ENCODE assay signal across 20 cellular contexts in the genomic region with DNA sequence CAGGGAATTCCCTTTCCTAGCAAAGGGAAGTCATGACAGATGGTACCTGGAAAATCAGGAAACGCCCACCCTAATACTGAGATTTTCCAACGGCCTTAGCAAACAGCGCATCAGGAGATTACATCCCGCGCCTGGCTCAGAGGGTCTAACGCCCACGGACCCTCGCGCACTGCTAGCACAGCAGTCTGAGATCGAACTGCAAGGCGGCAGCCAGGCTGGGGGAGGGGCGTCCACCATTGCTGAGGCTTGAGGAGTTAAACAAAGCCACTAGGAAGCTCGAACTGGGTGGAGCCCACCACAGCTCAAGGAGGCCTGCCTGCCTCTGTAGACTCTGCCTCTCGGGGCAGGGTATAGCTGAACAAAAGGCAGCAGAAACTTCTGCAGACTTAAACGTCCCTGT.
A peak's percentile ranks its signal among the peaks of the same experiment; 100 is the strongest.
DNase-seq lines count a peak whose midpoint lies in the region; TF ChIP-seq lines count a peak whose summit lies in the region.
"Had no signal": no experiment of that assay in that cellular context is flagged by ENCODE, and none has a peak within 500 bp of the region (broad histone marks: within the 10 kb centered on the region; RNA-seq: fewer than 3 reads in every experiment).

No MANE protein-coding gene starts in this region.

- no peak overlapping the region for H3K4me3 Mint-ChIP-seq in neural progenitor cell
- H3K4me3 Mint-ChIP-seq: CD14-positive monocyte; CD4-positive, alpha-beta memory T cell; CD4-positive, CD25-positive, alpha-beta regulatory T cell; CD8-positive, alpha-beta memory T cell had no signal

- H3K27ac ChIP-seq in WERI-Rb-1 (no peak overlapping the region), neural progenitor cell (no peak overlapping the region)
- H3K27ac ChIP-seq: BLaER1 had no signal

- no peaks in the 10 kb centered on the region for H3K4me1 Mint-ChIP-seq in neural progenitor cell
- H3K4me1 Mint-ChIP-seq: CD14-positive monocyte; CD4-positive, alpha-beta memory T cell; CD4-positive, CD25-positive, alpha-beta regulatory T cell; CD8-positive, alpha-beta memory T cell had no signal

- H3K79me2 ChIP-seq in neural progenitor cell (ENCODE audit: low read depth): no peaks in the 10 kb centered on the region

- H3K4me3 ChIP-seq in WERI-Rb-1 (ENCODE audit: low read depth, low read length) (no peak overlapping the region), neural progenitor cell (no peak overlapping the region)
- H3K4me3 ChIP-seq: BLaER1, GM12878 had no signal

- TF ChIP-seq CTCF in WERI-Rb-1 (IDR thresholded peaks at IDR 0.05; ENCODE audit: low read depth, low read length) (no peak), neural progenitor cell (IDR thresholded peaks at IDR 0.05) (no peak)

- H3K9me3 ChIP-seq in WERI-Rb-1 (ENCODE audit: severe bottlenecking) (no peaks in the 10 kb centered on the region), neural progenitor cell (ENCODE audit: low read depth) (no peaks in the 10 kb centered on the region)
- H3K9me3 ChIP-seq: BE2C, BLaER1 had no signal

- H3K4me2 ChIP-seq in neural progenitor cell: no peak overlapping the region
- H3K4me2 ChIP-seq: BLaER1 had no signal

- peaks cover 4% of the 10 kb centered on the region for H3K9me3 Mint-ChIP-seq in neural progenitor cell

- H3F3A ChIP-seq in neural progenitor cell (ENCODE audit: low read depth): no peaks in the 10 kb centered on the region

- no peak overlapping the region for H3K27ac Mint-ChIP-seq in neural progenitor cell
- H3K27ac Mint-ChIP-seq: CD14-positive monocyte; CD4-positive, alpha-beta memory T cell; CD4-positive, CD25-positive, alpha-beta regulatory T cell; CD8-positive, alpha-beta memory T cell had no signal

- no peaks in the 10 kb centered on the region for H3K4me1 ChIP-seq in neural progenitor cell
- H3K4me1 ChIP-seq: BE2C, BLaER1 had no signal

- H3K36me3 ChIP-seq in WERI-Rb-1 (no peaks in the 10 kb centered on the region), neural progenitor cell (no peaks in the 10 kb centered on the region)
- H3K36me3 ChIP-seq: BE2C, BLaER1 had no signal

- H2AFZ ChIP-seq in neural progenitor cell (replicated peaks): peak overlapping the region; percentile 26

- H3K9ac ChIP-seq in neural progenitor cell: no peak overlapping the region
- H3K9ac ChIP-seq: BLaER1 had no signal

- H4K20me1 ChIP-seq in neural progenitor cell (ENCODE audit: low read depth): no peaks in the 10 kb centered on the region
- H4K20me1 ChIP-seq: BLaER1 had no signal

- no peaks in the 10 kb centered on the region for H3K36me3 Mint-ChIP-seq in neural progenitor cell
- H3K36me3 Mint-ChIP-seq: CD14-positive monocyte; CD4-positive, alpha-beta memory T cell; CD4-positive, CD25-positive, alpha-beta regulatory T cell; CD8-positive, alpha-beta memory T cell had no signal

- DNase-seq in ELF-1 (ENCODE audit: low read depth, low spot score) (peak; percentile 5), WERI-Rb-1 (peak; percentile 7), neural progenitor cell (ENCODE audit: low spot score) (no peak), DMS153 treated with DMSO at 0.1 percent for 48 hours (lab: John Stamatoyannopoulos, UW; ENCODE audit: unreplicated experiment) (no peak), iPS-NIHi11 (ENCODE audit: low spot score) (no peak)
- DNase-seq: 8988T; ACHN; BE2C; C1 segment of cervical spinal cord; CD4-positive, alpha-beta memory T cell; CD4-positive, CD25-positive, alpha-beta regulatory T cell; CD8-positive, alpha-beta memory T cell; COR-L47; DMS 273 treated with DMSO at 0.1 percent for 48 hours; DMS153; DMS79 treated with DMSO at 0.1 percent for 48 hours; GDM1 had no signal

- H3K27me3 ChIP-seq in WERI-Rb-1 (ENCODE audit: insufficient read depth, low read depth, severe bottlenecking) (peaks cover 13% of the 10 kb centered on the region), neural progenitor cell (no peaks in the 10 kb centered on the region)
- H3K27me3 ChIP-seq: BE2C had no signal

- no peaks in the 10 kb centered on the region for H3K27me3 Mint-ChIP-seq in neural progenitor cell (ENCODE audit: insufficient read depth, low read depth)
- H3K27me3 Mint-ChIP-seq: CD4-positive, alpha-beta memory T cell; CD4-positive, CD25-positive, alpha-beta regulatory T cell had no signal

Comparison
In these comparisons a context has a peak if more than half of its experiments do, and no peak if none do; other contexts are left out.
1. DNase-seq: peak in ELF-1 (single experiment) and WERI-Rb-1 (single experiment); none in neural progenitor cell (single experiment), DMS153 treated with DMSO at 0.1 percent for 48 hours (single experiment) and iPS-NIHi11 (single experiment).